9 cellular contexts compared by ENCODE assay signal in the genomic region with DNA sequence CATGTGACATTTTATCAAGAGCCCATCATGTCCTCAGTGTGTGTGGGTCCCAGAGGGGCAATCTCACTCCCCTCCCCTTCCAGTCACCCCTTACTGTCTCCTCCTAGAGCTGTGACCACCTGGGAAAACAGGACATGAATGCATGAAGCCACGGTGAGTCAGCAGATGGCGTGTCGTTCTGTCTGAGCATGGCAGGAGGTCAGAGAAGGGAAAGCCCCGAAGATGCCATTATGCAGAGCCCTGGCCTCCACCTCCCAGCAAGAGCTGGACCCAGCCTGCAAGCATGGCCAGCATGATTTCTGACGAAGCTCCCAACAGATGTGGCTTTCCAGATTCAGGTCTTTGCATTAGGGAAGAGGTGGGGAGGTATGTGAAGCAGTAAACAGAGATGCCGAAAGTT.
A peak's percentile ranks its signal among the peaks of the same experiment; 100 is the strongest.
DNase-seq lines count a peak whose midpoint lies in the region; ATAC-seq and TF ChIP-seq lines count a peak whose summit lies in the region.
"Had no signal": no experiment of that assay in that cellular context is flagged by ENCODE, and none has a peak within 500 bp of the region (broad histone marks: within the 10 kb centered on the region; RNA-seq: fewer than 3 reads in every experiment).

No MANE protein-coding gene starts in this region.

- no peaks in the 10 kb centered on the region for H4K20me1 ChIP-seq in mammary epithelial cell (ENCODE audit: insufficient read depth, low read length)

- BruUV-seq in mammary epithelial cell (replicated peaks; lab: Mats Ljungman, UMichigan): no TSS peak

- H3K27ac Mint-ChIP-seq in activated T-helper 1 cell treated with anti-CD3 and anti-CD28 coated beads, Interleukin-12 subunit alpha, Interleukin-12 subunit beta, Interleukin-2, Interleukin-4 antibody, amounts not matched to agents 30 ng/mL and 10 ng/mL and 1 ng/mL, durations not matched to agents 14 hours and 24 hours and 36 hours: no peak overlapping the region

- DNase-seq in Daoy (ENCODE audit: low read depth) (peak; percentile 92), mammary epithelial cell (peak; percentile 10), NCI-H345 treated with DMSO at 0.1 percent for 48 hours (lab: John Stamatoyannopoulos, UW; ENCODE audit: unreplicated experiment) (no peak), posterior vena cava (ENCODE audit: low spot score) (no peak), foreskin melanocyte (no peak)
- no peak for DNase-seq in activated T-helper 1 cell treated with anti-CD3 and anti-CD28 coated beads, Interleukin-12 subunit alpha, Interleukin-12 subunit beta, Interleukin-2, Interleukin-4 antibody, amounts not matched to agents 30 ng/mL and 10 ng/mL and 1 ng/mL, durations not matched to agents 14 hours and 24 hours and 36 hours (ENCODE audit: low spot score)

- dilution Hi-C loops in mammary epithelial cell (cut with HindIII; ENCODE audit: low sequenced_read_pairs): loop anchor here (5.0 kb wide), 1 partner anchor 462 kb away; no protein-coding TSS in a partner anchor

- no peak overlapping the region for H3K4me2 ChIP-seq in mammary epithelial cell (ENCODE audit: insufficient read depth, low read depth, low read length)

- no peak overlapping the region for H3K4me3 Mint-ChIP-seq in activated T-helper 1 cell treated with anti-CD3 and anti-CD28 coated beads, Interleukin-12 subunit alpha, Interleukin-12 subunit beta, Interleukin-2, Interleukin-4 antibody, amounts not matched to agents 30 ng/mL and 10 ng/mL and 1 ng/mL, durations not matched to agents 14 hours and 24 hours and 36 hours

- in situ Hi-C loops in mammary epithelial cell (cut with MboI; ENCODE audit: low sequenced_read_pairs in 2 of 2): no loop called here

- no peak overlapping the region for H2AFZ ChIP-seq in mammary epithelial cell (ENCODE audit: low read depth, low read length)

- no peak overlapping the region for H3K4me3 ChIP-seq in mammary epithelial cell (replicated peaks in 1 of 3; ENCODE audit: insufficient read depth in 1 of 3, low read depth in 2 of 3, low read length in 3 of 3)

- no peak overlapping the region for H3K27ac ChIP-seq in mammary epithelial cell (ENCODE audit: insufficient read depth, low read depth, low read length)

- H3K9me3 ChIP-seq in mammary epithelial cell (replicated peaks; ENCODE audit: insufficient read depth, low read length): no peaks in the 10 kb centered on the region

- 29% methylated on average over 5 of the region's 6 CpGs for WGBS in mammary epithelial cell (ENCODE audit: low coverage, missing lambda C conversion rate)

- no peak overlapping the region for H3K9ac ChIP-seq in mammary epithelial cell (ENCODE audit: insufficient read depth, low read length)

- H3K9me3 Mint-ChIP-seq in activated T-helper 1 cell treated with anti-CD3 and anti-CD28 coated beads, Interleukin-12 subunit alpha, Interleukin-12 subunit beta, Interleukin-2, Interleukin-4 antibody, amounts not matched to agents 30 ng/mL and 10 ng/mL and 1 ng/mL, durations not matched to agents 14 hours and 24 hours and 36 hours: no peaks in the 10 kb centered on the region

- intact Hi-C loops in mammary epithelial cell (cut with micrococcal nuclease): no loop called here
- intact Hi-C loops in posterior vena cava (cut with DNase I): no loop called here
- intact Hi-C loops in activated T-helper 1 cell treated with anti-CD3 and anti-CD28 coated beads, Interleukin-12 subunit alpha, Interleukin-12 subunit beta, Interleukin-2, Interleukin-4 antibody, amounts not matched to agents 30 ng/mL and 10 ng/mL and 1 ng/mL, durations not matched to agents 14 hours and 24 hours and 36 hours (cut with micrococcal nuclease): loop anchor here (10.0 kb wide), 2 partner anchors 116 to 404 kb away; a partner anchor contains a TSS

- peak; percentile 47 for ATAC-seq in GM19455 (IDR thresholded peaks at IDR 0.05; ENCODE audit: unreplicated experiment)
- ATAC-seq in HG03460 (IDR thresholded peaks at IDR 0.05; ENCODE audit: unreplicated experiment): peak; percentile 39
- ATAC-seq: sciatic nerve had no signal

- peaks cover 2% of the 10 kb centered on the region for H3K27me3 ChIP-seq in mammary epithelial cell (ENCODE audit: insufficient read depth, low read length)

- no peaks in the 10 kb centered on the region for H3K4me1 Mint-ChIP-seq in activated T-helper 1 cell treated with anti-CD3 and anti-CD28 coated beads, Interleukin-12 subunit alpha, Interleukin-12 subunit beta, Interleukin-2, Interleukin-4 antibody, amounts not matched to agents 30 ng/mL and 10 ng/mL and 1 ng/mL, durations not matched to agents 14 hours and 24 hours and 36 hours (ENCODE audit: low read depth)

- H3K4me1 ChIP-seq in mammary epithelial cell (ENCODE audit: insufficient read depth, low read length): no peaks in the 10 kb centered on the region

- H3K36me3 Mint-ChIP-seq in activated T-helper 1 cell treated with anti-CD3 and anti-CD28 coated beads, Interleukin-12 subunit alpha, Interleukin-12 subunit beta, Interleukin-2, Interleukin-4 antibody, amounts not matched to agents 30 ng/mL and 10 ng/mL and 1 ng/mL, durations not matched to agents 14 hours and 24 hours and 36 hours (ENCODE audit: low read depth): no peaks in the 10 kb centered on the region

- H3K79me2 ChIP-seq in mammary epithelial cell (ENCODE audit: insufficient read depth, low read length): no peaks in the 10 kb centered on the region

- peak in 1 of 2 donors; percentile 23 for TF ChIP-seq CTCF in mammary epithelial cell (conservative IDR thresholded peaks at IDR 0.05 in 1 of 2, IDR thresholded peaks at IDR 0.05 in 1 of 2; ENCODE audit: extremely low read depth in 1 of 2, insufficient read depth in 1 of 2, low read depth in 1 of 2, low read length in 2 of 2)

- H3K27me3 Mint-ChIP-seq in activated T-helper 1 cell treated with anti-CD3 and anti-CD28 coated beads, Interleukin-12 subunit alpha, Interleukin-12 subunit beta, Interleukin-2, Interleukin-4 antibody, amounts not matched to agents 30 ng/mL and 10 ng/mL and 1 ng/mL, durations not matched to agents 14 hours and 24 hours and 36 hours (ENCODE audit: insufficient read depth): peaks cover 11% of the 10 kb centered on the region

- CTCF ChIA-PET in mammary epithelial cell (lab: Charles Lee; ENCODE audit: low non-redundant PET): no interaction called here

- H3K36me3 ChIP-seq in mammary epithelial cell (ENCODE audit: insufficient read depth, low read length): no peaks in the 10 kb centered on the region

Comparison
In these comparisons a context has a peak if more than half of its experiments do, and no peak if none do; other contexts are left out.
1. DNase-seq: peak in Daoy (single experiment) and mammary epithelial cell (single experiment); none in NCI-H345 treated with DMSO at 0.1 percent for 48 hours (single experiment), posterior vena cava (single experiment), foreskin melanocyte (single experiment) and activated T-helper 1 cell treated with anti-CD3 and anti-CD28 coated beads, Interleukin-12 subunit alpha, Interleukin-12 subunit beta, Interleukin-2, Interleukin-4 antibody, amounts not matched to agents 30 ng/mL and 10 ng/mL and 1 ng/mL, durations not matched to agents 14 hours and 24 hours and 36 hours (single experiment).